ENCODE assay signal across 27 cellular contexts in the genomic region with DNA sequence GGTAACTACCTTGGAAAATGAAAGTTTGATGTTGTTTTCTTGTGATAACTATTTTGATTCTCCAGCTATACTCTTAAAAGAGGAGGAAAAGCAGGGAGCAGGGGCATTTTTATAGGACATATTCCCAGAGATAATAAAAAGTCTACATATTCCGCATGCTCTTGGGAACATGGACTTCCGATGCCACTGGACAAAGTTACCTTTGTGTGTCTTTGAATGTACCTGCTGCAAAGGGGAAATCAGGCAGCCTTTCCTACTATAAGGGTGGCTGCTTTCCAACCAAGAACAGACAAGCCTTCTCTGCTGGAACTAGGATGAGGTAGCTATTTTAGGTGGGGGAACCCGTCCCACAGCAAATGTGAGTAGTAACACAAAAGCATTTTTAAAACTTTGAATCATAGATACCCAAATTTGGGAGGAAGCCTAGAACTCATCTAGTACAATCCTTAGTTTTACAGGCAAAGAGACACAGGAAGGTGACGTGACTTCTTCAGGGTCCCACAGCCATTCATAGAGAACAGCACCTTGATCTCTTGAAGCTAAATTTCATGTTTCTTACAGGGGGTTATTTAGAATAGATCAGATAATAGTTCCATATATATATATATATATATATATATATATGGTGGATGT.
DNase-seq lines count a peak whose midpoint lies in the region; ATAC-seq and TF ChIP-seq lines count a peak whose summit lies in the region.
"Had no signal": no experiment of that assay in that cellular context is flagged by ENCODE, and none has a peak within 500 bp of the region (broad histone marks: within the 10 kb centered on the region; RNA-seq: fewer than 3 reads in every experiment).

No MANE protein-coding gene starts in this region.

- H3K4ac ChIP-seq in IMR-90 (ENCODE audit: low read depth, low read length): peak overlapping the region; percentile 67

- H3K14ac ChIP-seq in IMR-90 (replicated peaks; ENCODE audit: low read depth, low read length): no peak overlapping the region; the same call in 1 of the 2 replicates

- no peak for TF ChIP-seq RAD21 in IMR-90 (IDR thresholded peaks at IDR 0.05; ENCODE audit: low read length)

- H2AFZ ChIP-seq in IMR-90 (replicated peaks; ENCODE audit: low read length, poor library complexity): no peak overlapping the region

- WGBS in IMR-90 (ENCODE audit: extremely low coverage in 2 of 2, insufficient read length in 1 of 2), 2 experiments: no CpG with 5 or more reads among the region's 4 CpGs

- no peaks in the 10 kb centered on the region for H3K9me3 ChIP-seq in IMR-90 (ENCODE audit: control insufficient read depth, insufficient read depth, low read length)
- H3K9me3 ChIP-seq: HAP-1, pancreas, right lobe of liver, SJSA1, upper lobe of left lung had no signal

- CTCF ChIA-PET in IMR-90 (lab: Yijun Ruan, JAX): no interaction called here

- peaks cover 68% of the 10 kb centered on the region for H3K27me3 Mint-ChIP-seq in activated T-cell treated with anti-CD3 and anti-CD28 coated beads, Interleukin-2, amount 50 U/mL, for 72 hours (ENCODE audit: low read depth)
- H3K27me3 Mint-ChIP-seq in activated naive CD8-positive, alpha-beta T cell treated with anti-CD3 and anti-CD28 coated beads, Interleukin-2, amount 10 ng/mL, durations not matched to agents 7 days and 5 days: peaks cover 10% of the 10 kb centered on the region

- no peak overlapping the region for H2BK120ac ChIP-seq in IMR-90 (ENCODE audit: low read depth, low read length)

- peak overlapping the region; percentile 30 for H3K27ac Mint-ChIP-seq in activated T-cell treated with anti-CD3 and anti-CD28 coated beads, Interleukin-2, amount 50 U/mL, for 72 hours
- peak overlapping the region; percentile 36 for H3K27ac Mint-ChIP-seq in activated naive CD8-positive, alpha-beta T cell treated with anti-CD3 and anti-CD28 coated beads, Interleukin-2, amount 10 ng/mL, durations not matched to agents 7 days and 5 days
- peak overlapping the region; percentile 24 for H3K27ac Mint-ChIP-seq in stimulated activated effector memory CD8-positive, alpha-beta T cell treated with anti-CD3 and anti-CD28 coated beads, Interleukin-12 subunit alpha, Interleukin-12 subunit beta, amount 100 ng/mL, for 72 hours
- H3K27ac Mint-ChIP-seq: activated T-helper 2 cell treated with anti-CD3 and anti-CD28 coated beads, Interferon-gamma antibody, Interleukin-2, Interleukin-4, amounts not matched to agents 10 μg/mL and 5 μg/mL and 100 μg/mL, durations not matched to agents 14 hours and 24 hours and 36 hours; IgD-negative memory B cell; nephron progenitor cell; T-helper 1 cell treated with Interleukin-12 subunit alpha and Interleukin-12 subunit beta and Interleukin-4 antibody, amounts not matched to agents 30 μg/mL and 1 μg/mL, for 36 hours had no signal

- no peaks in the 10 kb centered on the region for H3K9me3 Mint-ChIP-seq in activated T-cell treated with anti-CD3 and anti-CD28 coated beads, Interleukin-2, amount 50 U/mL, for 72 hours
- no peaks in the 10 kb centered on the region for H3K9me3 Mint-ChIP-seq in activated naive CD8-positive, alpha-beta T cell treated with anti-CD3 and anti-CD28 coated beads, Interleukin-2, amount 10 ng/mL, durations not matched to agents 7 days and 5 days
- H3K9me3 Mint-ChIP-seq in stimulated activated effector memory CD8-positive, alpha-beta T cell treated with anti-CD3 and anti-CD28 coated beads, Interleukin-12 subunit alpha, Interleukin-12 subunit beta, amount 100 ng/mL, for 72 hours: no peaks in the 10 kb centered on the region
- H3K9me3 Mint-ChIP-seq: activated T-helper 2 cell treated with anti-CD3 and anti-CD28 coated beads, Interferon-gamma antibody, Interleukin-2, Interleukin-4, amounts not matched to agents 10 μg/mL and 5 μg/mL and 100 μg/mL, durations not matched to agents 14 hours and 24 hours and 36 hours; IgD-negative memory B cell; nephron progenitor cell; T-helper 1 cell treated with Interleukin-12 subunit alpha and Interleukin-12 subunit beta and Interleukin-4 antibody, amounts not matched to agents 30 μg/mL and 1 μg/mL, for 36 hours had no signal

- H2BK5ac ChIP-seq in IMR-90 (ENCODE audit: low read depth, low read length, poor library complexity, severe bottlenecking): no peak overlapping the region

- no peaks in the 10 kb centered on the region for H3K36me3 ChIP-seq in IMR-90 (ENCODE audit: control insufficient read depth, insufficient read depth, low read length)
- H3K36me3 ChIP-seq: HAP-1, pancreas, right lobe of liver, SJSA1, upper lobe of left lung had no signal

- H3K4me2 ChIP-seq in IMR-90 (ENCODE audit: low read depth, low read length): no peak overlapping the region

- dilution Hi-C loops in IMR-90 (cut with HindIII; ENCODE audit: low sequenced_read_pairs, unreplicated experiment): no loop called here

- H4K20me1 ChIP-seq in IMR-90 (ENCODE audit: insufficient read depth, low read length): no peaks in the 10 kb centered on the region

- peak overlapping the region; percentile 4; the same call in 1 of the 2 replicates for H4K5ac ChIP-seq in IMR-90 (ENCODE audit: low read depth, low read length)

- H3K4me1 ChIP-seq in IMR-90 (ENCODE audit: control insufficient read depth, insufficient read depth, low read length): no peaks in the 10 kb centered on the region
- H3K4me1 ChIP-seq: HAP-1, pancreas, right lobe of liver, SJSA1, upper lobe of left lung had no signal

- no peak overlapping the region for H4K8ac ChIP-seq in IMR-90 (ENCODE audit: low read depth in 2 of 2, low read length in 2 of 2)

- peaks cover 45% of the 10 kb centered on the region for H3K4me1 Mint-ChIP-seq in activated T-cell treated with anti-CD3 and anti-CD28 coated beads, Interleukin-2, amount 50 U/mL, for 72 hours (ENCODE audit: low read depth)
- H3K4me1 Mint-ChIP-seq in activated naive CD8-positive, alpha-beta T cell treated with anti-CD3 and anti-CD28 coated beads, Interleukin-2, amount 10 ng/mL, durations not matched to agents 7 days and 5 days: peaks cover 38% of the 10 kb centered on the region
- peaks cover 14% of the 10 kb centered on the region for H3K4me1 Mint-ChIP-seq in stimulated activated effector memory CD8-positive, alpha-beta T cell treated with anti-CD3 and anti-CD28 coated beads, Interleukin-12 subunit alpha, Interleukin-12 subunit beta, amount 100 ng/mL, for 72 hours
- H3K4me1 Mint-ChIP-seq: nephron progenitor cell had no signal

- POLR2A ChIA-PET in IMR-90 (lab: Charles Lee; ENCODE audit: unreplicated experiment): no interaction called here
- POLR2A ChIA-PET in activated naive CD8-positive, alpha-beta T cell treated with anti-CD3 and anti-CD28 coated beads, Interleukin-2, amount 10 ng/mL, durations not matched to agents 7 days and 5 days (lab: Charles Lee): interaction anchor here (1.0 kb wide), 1 partner anchor 71 kb away, joined by 3 read pairs; no protein-coding TSS in a partner anchor

- no peak overlapping the region for H4K91ac ChIP-seq in IMR-90 (ENCODE audit: insufficient read depth, low read depth, low read length)

- BruUV-seq in IMR-90 (replicated peaks; lab: Mats Ljungman, UMichigan): no TSS peak

- H3K18ac ChIP-seq in IMR-90 (ENCODE audit: low read depth, low read length): peak overlapping the region; percentile 13; the same call in 1 of the 2 replicates

- H3K27ac ChIP-seq in IMR-90 (ENCODE audit: insufficient read depth, low read length): no peak overlapping the region
- H3K27ac ChIP-seq: pancreas, right lobe of liver, SJSA1, upper lobe of left lung, VCaP had no signal

- H3K4me3 Mint-ChIP-seq in activated T-cell treated with anti-CD3 and anti-CD28 coated beads, Interleukin-2, amount 50 U/mL, for 72 hours: peak overlapping the region; percentile 5 to 57
- H3K4me3 Mint-ChIP-seq in activated naive CD8-positive, alpha-beta T cell treated with anti-CD3 and anti-CD28 coated beads, Interleukin-2, amount 10 ng/mL, durations not matched to agents 7 days and 5 days: peak overlapping the region; percentile 24
- H3K4me3 Mint-ChIP-seq in stimulated activated effector memory CD8-positive, alpha-beta T cell treated with anti-CD3 and anti-CD28 coated beads, Interleukin-12 subunit alpha, Interleukin-12 subunit beta, amount 100 ng/mL, for 72 hours: no peak overlapping the region
- H3K4me3 Mint-ChIP-seq: IgD-negative memory B cell; nephron progenitor cell; T-helper 1 cell treated with Interleukin-12 subunit alpha and Interleukin-12 subunit beta and Interleukin-4 antibody, amounts not matched to agents 30 μg/mL and 1 μg/mL, for 36 hours had no signal

- in situ Hi-C loops in IMR-90 (cut with MboI; ENCODE audit: low sequenced_read_pairs): no loop called here

- no peak overlapping the region for H3K23ac ChIP-seq in IMR-90 (ENCODE audit: low read depth, low read length)

- no peak for TF ChIP-seq POLR2A in IMR-90 (IDR thresholded peaks at IDR 0.05; ENCODE audit: low read depth, low read length)

- H3K79me1 ChIP-seq in IMR-90 (ENCODE audit: low read depth in 1 of 2, low read length in 2 of 2): no peaks in the 10 kb centered on the region

- no peak overlapping the region for H3K9ac ChIP-seq in IMR-90 (ENCODE audit: low read depth, low read length)

- H2AK5ac ChIP-seq in IMR-90 (ENCODE audit: low read depth, low read length): peak overlapping the region; percentile 38; the same call in 1 of the 2 replicates

- no peak overlapping the region for H2AK9ac ChIP-seq in IMR-90 (replicated peaks; ENCODE audit: low read depth, low read length, poor library complexity)

- TF ChIP-seq CTCF in IMR-90 (conservative IDR thresholded peaks at IDR 0.05; ENCODE audit: low read depth, low read length): no peak

- H3K4me3 ChIP-seq in IMR-90 (ENCODE audit: insufficient read depth, low read depth, low read length): no peak overlapping the region
- H3K4me3 ChIP-seq: HAP-1, pancreas, right lobe of liver, SJSA1, upper lobe of left lung had no signal

- intact Hi-C loops in IMR-90 (cut with micrococcal nuclease): no loop called here

- no peaks in the 10 kb centered on the region for H3K27me3 ChIP-seq in IMR-90 (ENCODE audit: control insufficient read depth, insufficient read depth, low read length)
- H3K27me3 ChIP-seq: pancreas, right lobe of liver, SJSA1, upper lobe of left lung had no signal

- no peak for DNase-seq in activated T-cell treated with anti-CD3 and anti-CD28 coated beads, Interleukin-2, amount 50 U/mL, for 72 hours
- no peak for DNase-seq in activated T-cell treated with anti-CD3 and anti-CD28 coated beads, Interleukin-2, amount 50 U/mL, for 1 hour
- DNase-seq in IMR-90 (no peak), putamen (ENCODE audit: low spot score) (no peak)
- no peak for DNase-seq in activated naive CD8-positive, alpha-beta T cell treated with anti-CD3 and anti-CD28 coated beads, Interleukin-2, amount 10 ng/mL, durations not matched to agents 7 days and 5 days
- DNase-seq in stimulated activated effector memory CD8-positive, alpha-beta T cell treated with anti-CD3 and anti-CD28 coated beads, Interleukin-12 subunit alpha, Interleukin-12 subunit beta, amount 100 ng/mL, for 72 hours (ENCODE audit: low spot score in 2 of 2): no peak
- DNase-seq: activated CD8-positive, alpha-beta memory T cell treated with anti-CD3 and anti-CD28 coated beads for 24 hours; amniotic stem cell; C1 segment of cervical spinal cord; cortex of kidney; DMS 273 treated with DMSO at 0.1 percent for 48 hours; left colon; NCI-H1436 treated with DMSO at 0.1 percent for 48 hours; NCI-H510A treated with DMSO at 0.1 percent for 48 hours; nephron progenitor cell; NK-92 treated with Interleukin-12 subunit alpha and Interleukin-12 subunit beta, amount 100 ng/mL, for 24 hours; pancreas; right lobe of liver; upper lobe of left lung had no signal

- H3K36me3 Mint-ChIP-seq in activated T-cell treated with anti-CD3 and anti-CD28 coated beads, Interleukin-2, amount 50 U/mL, for 72 hours (ENCODE audit: insufficient read depth in 2 of 2): no peaks in the 10 kb centered on the region
- H3K36me3 Mint-ChIP-seq in activated naive CD8-positive, alpha-beta T cell treated with anti-CD3 and anti-CD28 coated beads, Interleukin-2, amount 10 ng/mL, durations not matched to agents 7 days and 5 days: peaks cover 11% of the 10 kb centered on the region
- H3K36me3 Mint-ChIP-seq in stimulated activated effector memory CD8-positive, alpha-beta T cell treated with anti-CD3 and anti-CD28 coated beads, Interleukin-12 subunit alpha, Interleukin-12 subunit beta, amount 100 ng/mL, for 72 hours: no peaks in the 10 kb centered on the region
- H3K36me3 Mint-ChIP-seq: IgD-negative memory B cell had no signal

- 0 out of 2 replicates have a peak, but pooled peaks cover 3% of the 10 kb centered on the region for H3K9me1 ChIP-seq in IMR-90 (ENCODE audit: insufficient read depth, low read length)

- H2BK15ac ChIP-seq in IMR-90 (ENCODE audit: low read depth, low read length): no peak overlapping the region; the same call in 2 of the 3 replicates

- H3K56ac ChIP-seq in IMR-90 (ENCODE audit: extremely low read depth, insufficient read depth, low read length): no peak overlapping the region

- H2BK20ac ChIP-seq in IMR-90 (ENCODE audit: low read depth, low read length): no peak overlapping the region; the same call in 1 of the 2 replicates

- peak; percentile 18 to 32 for ATAC-seq in activated T-cell treated with anti-CD3 and anti-CD28 coated beads, Interleukin-2, amount 50 U/mL, for 72 hours (replicated peaks in 1 of 2)
- ATAC-seq in IMR-90 (ENCODE audit: low read depth) (no peak), GM19463 (IDR thresholded peaks at IDR 0.05; ENCODE audit: unreplicated experiment) (no peak), SK-N-SH treated with all-trans-retinoic acid at 6 μM for 48 hours (no peak)
- ATAC-seq in activated naive CD8-positive, alpha-beta T cell treated with anti-CD3 and anti-CD28 coated beads, Interleukin-2, amount 10 ng/mL, durations not matched to agents 7 days and 5 days (ENCODE audit: low read depth): peak; percentile 20
- ATAC-seq in stimulated activated effector memory CD8-positive, alpha-beta T cell treated with anti-CD3 and anti-CD28 coated beads, Interleukin-12 subunit alpha, Interleukin-12 subunit beta, amount 100 ng/mL, for 72 hours: no peak
- ATAC-seq: left colon, right lobe of liver had no signal

Comparison
In these comparisons a context has a peak if more than half of its experiments do, and no peak if none do; other contexts are left out.
1. ATAC-seq: peak in activated T-cell treated with anti-CD3 and anti-CD28 coated beads, Interleukin-2, amount 50 U/mL, for 72 hours (2 of 2) and activated naive CD8-positive, alpha-beta T cell treated with anti-CD3 and anti-CD28 coated beads, Interleukin-2, amount 10 ng/mL, durations not matched to agents 7 days and 5 days (single experiment); none in IMR-90 (single experiment), stimulated activated effector memory CD8-positive, alpha-beta T cell treated with anti-CD3 and anti-CD28 coated beads, Interleukin-12 subunit alpha, Interleukin-12 subunit beta, amount 100 ng/mL, for 72 hours (single experiment), GM19463 (single experiment) and SK-N-SH treated with all-trans-retinoic acid at 6 μM for 48 hours (single experiment).
2. Peak in every context shown above with its lines, with median percentiles within 50 percentile points of each other: H3K27ac Mint-ChIP-seq.